17 cellular contexts compared by ENCODE assay signal in the genomic region with DNA sequence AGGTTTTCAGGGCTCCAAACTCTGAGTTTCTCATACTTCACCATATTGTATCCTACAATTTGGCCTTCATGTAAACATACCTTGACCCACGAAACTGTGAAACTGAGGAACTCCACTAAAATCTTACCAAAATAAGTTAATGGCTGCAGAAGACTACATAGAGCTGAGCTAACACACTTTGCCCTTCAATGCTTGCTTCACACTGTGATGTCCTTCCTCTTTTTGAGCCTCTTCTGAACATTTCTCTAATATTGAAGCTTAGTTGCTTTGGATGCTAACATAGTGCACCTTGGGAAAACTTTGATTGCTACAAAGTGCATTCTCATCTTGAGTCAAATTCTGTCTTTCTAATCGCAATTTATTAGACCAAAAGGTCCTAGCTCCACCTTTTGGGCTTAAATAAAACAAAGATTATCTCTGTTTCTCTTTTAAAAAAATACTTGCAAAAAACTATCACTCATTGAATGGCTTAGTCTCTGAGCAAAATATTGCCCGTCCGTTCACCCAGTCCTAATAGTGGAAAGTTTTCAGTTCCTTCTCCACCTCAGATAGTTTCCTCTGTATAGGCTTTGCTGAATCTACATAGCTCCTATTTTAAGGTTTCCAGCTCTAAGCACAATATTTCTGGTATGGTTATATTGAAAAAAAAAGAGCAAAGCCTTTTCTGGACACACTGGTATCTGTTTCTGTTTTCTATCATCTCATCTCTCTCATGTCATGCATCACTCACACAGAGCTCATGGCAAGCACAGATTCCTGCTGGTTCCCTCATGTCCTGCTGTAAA.
DNase-seq lines count a peak whose midpoint lies in the region; ATAC-seq and TF ChIP-seq lines count a peak whose summit lies in the region.
"Had no signal": no experiment of that assay in that cellular context is flagged by ENCODE, and none has a peak within 500 bp of the region (broad histone marks: within the 10 kb centered on the region; RNA-seq: fewer than 3 reads in every experiment).

No MANE protein-coding gene starts in this region.

- no peaks in the 10 kb centered on the region for H3K9me3 Mint-ChIP-seq in type B pancreatic cell

- no peak overlapping the region for H3K27ac Mint-ChIP-seq in type B pancreatic cell
- H3K27ac Mint-ChIP-seq: activated naive CD8-positive, alpha-beta T cell; naive B cell; stimulated activated naive CD8-positive, alpha-beta T cell treated with anti-CD3 and anti-CD28 coated beads, Interleukin-15, Interleukin-2, amounts not matched to agents 100 ng/mL and 50 ng/mL, for 24 hours had no signal

- no peaks in the 10 kb centered on the region for H3K27me3 Mint-ChIP-seq in type B pancreatic cell
- H3K27me3 Mint-ChIP-seq: activated naive CD8-positive, alpha-beta T cell; stimulated activated naive CD8-positive, alpha-beta T cell treated with anti-CD3 and anti-CD28 coated beads, Interleukin-15, Interleukin-2, amounts not matched to agents 100 ng/mL and 50 ng/mL, for 24 hours had no signal

- peak; percentile 4 for DNase-seq in germinal center (ENCODE audit: low spot score)
- DNase-seq in type B pancreatic cell (ENCODE audit: extremely low spot score, unreplicated experiment) = no peak
- no peak for DNase-seq in NK-92 treated with Interleukin-12 subunit alpha and Interleukin-12 subunit beta, amount 100 ng/mL, for 24 hours (lab: John Stamatoyannopoulos, UW)
- DNase-seq: AML-193, cerebellar nuclear complex, KG1, naive B cell, NCI-H2081, right lobe of liver, WERI-Rb-1 had no signal

- H3K4me1 Mint-ChIP-seq in type B pancreatic cell (ENCODE audit: unreplicated experiment) = peaks cover 16% of the 10 kb centered on the region
- H3K4me1 Mint-ChIP-seq: naive B cell had no signal

- no peaks in the 10 kb centered on the region for H3K36me3 Mint-ChIP-seq in type B pancreatic cell
- H3K36me3 Mint-ChIP-seq: activated naive CD8-positive, alpha-beta T cell; naive B cell had no signal

- no peak for TF ChIP-seq CTCF in type B pancreatic cell (conservative IDR thresholded peaks at IDR 0.05)

- H3K4me3 Mint-ChIP-seq in type B pancreatic cell = no peak overlapping the region
- H3K4me3 Mint-ChIP-seq: activated naive CD8-positive, alpha-beta T cell; naive B cell; stimulated activated naive CD8-positive, alpha-beta T cell treated with anti-CD3 and anti-CD28 coated beads, Interleukin-15, Interleukin-2, amounts not matched to agents 100 ng/mL and 50 ng/mL, for 24 hours had no signal

- ATAC-seq in GM18511 (IDR thresholded peaks at IDR 0.05; ENCODE audit: unreplicated experiment) (peak; percentile 44), GM21576 (IDR thresholded peaks at IDR 0.05; ENCODE audit: unreplicated experiment) (peak; percentile 74), HG03378 (IDR thresholded peaks at IDR 0.05; ENCODE audit: unreplicated experiment) (peak; percentile 70), HG03175 (IDR thresholded peaks at IDR 0.05; ENCODE audit: unreplicated experiment) (no peak), HG02981 (IDR thresholded peaks at IDR 0.05; ENCODE audit: unreplicated experiment) (no peak)
- ATAC-seq: right lobe of liver had no signal

Comparison
In these comparisons a context has a peak if more than half of its experiments do, and no peak if none do; other contexts are left out.
1. ATAC-seq: peak in GM18511 (single experiment), GM21576 (single experiment) and HG03378 (single experiment); none in HG03175 (single experiment) and HG02981 (single experiment).